ENCODE assay signal across 28 cellular contexts in genomic region chr18:76472811-76473210, GRCh38.
"Had no signal": no experiment of that assay in that cellular context is flagged by ENCODE, and none has a peak within 500 bp of the region (broad histone marks: within the 10 kb centered on the region; RNA-seq: fewer than 3 reads in every experiment).

No MANE protein-coding gene starts in this region.

- H3K27me3 Mint-ChIP-seq: activated naive CD8-positive, alpha-beta T cell had no signal

- H3K4me1 Mint-ChIP-seq: central memory CD8-positive, alpha-beta T cell had no signal

- DNase-seq: activated CD4-positive, alpha-beta memory T cell treated with anti-CD3 and anti-CD28 coated beads for 36 hours; activated CD4-positive, alpha-beta T cell treated with anti-CD3 and anti-CD28 coated beads, Interleukin-2, amount 10 ng/mL, durations not matched to agents 7 days and 5 days; activated CD4-positive, CD25-positive, alpha-beta regulatory T cell; activated gamma-delta T cell; activated naive CD4-positive, alpha-beta T cell treated with anti-CD3 and anti-CD28 coated beads for 36 hours; activated T-cell treated with anti-CD3 and anti-CD28 coated beads, Interleukin-2, amount 50 U/mL, for 4 hours; amygdala; Karpas-422; MV-4-11; NCI-H1092 treated with DMSO at 0.1 percent for 48 hours; NCI-H1417 treated with DMSO at 0.1 percent for 48 hours; NCI-H1694; NCI-H2029; NCI-H2107; NCI-H2171 treated with DMSO at 0.1 percent for 48 hours; NCI-H226; NCI-H526 treated with DMSO at 0.1 percent for 48 hours; NCI-H82; OCI-M1; RPMI8226; T-helper 2 cell; T1000 had no signal

- ATAC-seq: activated T-cell treated with anti-CD3 and anti-CD28 coated beads, Interleukin-2, amount 50 U/mL, for 4 hours; K562; Panc1; Right ventricle myocardium inferior had no signal

- H3K4me3 Mint-ChIP-seq: activated CD4-positive, alpha-beta memory T cell treated with anti-CD3 and anti-CD28 coated beads for 36 hours; activated CD4-positive, alpha-beta T cell treated with anti-CD3 and anti-CD28 coated beads, Interleukin-2, amount 10 ng/mL, durations not matched to agents 7 days and 5 days; activated naive CD4-positive, alpha-beta T cell treated with anti-CD3 and anti-CD28 coated beads for 36 hours; activated naive CD8-positive, alpha-beta T cell; activated T-cell treated with anti-CD3 and anti-CD28 coated beads, Interleukin-2, amount 50 U/mL, for 4 hours; brain; central memory CD8-positive, alpha-beta T cell had no signal

- H3K9me3 Mint-ChIP-seq: activated CD4-positive, alpha-beta memory T cell treated with anti-CD3 and anti-CD28 coated beads for 36 hours; activated CD4-positive, alpha-beta T cell treated with anti-CD3 and anti-CD28 coated beads, Interleukin-2, amount 10 ng/mL, durations not matched to agents 7 days and 5 days; activated naive CD4-positive, alpha-beta T cell treated with anti-CD3 and anti-CD28 coated beads for 36 hours; activated T-cell treated with anti-CD3 and anti-CD28 coated beads, Interleukin-2, amount 50 U/mL, for 4 hours; central memory CD8-positive, alpha-beta T cell had no signal

- H3K27ac Mint-ChIP-seq: activated CD4-positive, alpha-beta memory T cell treated with anti-CD3 and anti-CD28 coated beads for 36 hours; activated CD4-positive, alpha-beta T cell treated with anti-CD3 and anti-CD28 coated beads, Interleukin-2, amount 10 ng/mL, durations not matched to agents 7 days and 5 days; activated naive CD4-positive, alpha-beta T cell treated with anti-CD3 and anti-CD28 coated beads for 36 hours; activated naive CD8-positive, alpha-beta T cell had no signal

- H3K36me3 Mint-ChIP-seq: activated CD4-positive, alpha-beta memory T cell treated with anti-CD3 and anti-CD28 coated beads for 36 hours; activated naive CD8-positive, alpha-beta T cell had no signal
